8 cellular contexts compared by ENCODE assay signal in the genomic region with DNA sequence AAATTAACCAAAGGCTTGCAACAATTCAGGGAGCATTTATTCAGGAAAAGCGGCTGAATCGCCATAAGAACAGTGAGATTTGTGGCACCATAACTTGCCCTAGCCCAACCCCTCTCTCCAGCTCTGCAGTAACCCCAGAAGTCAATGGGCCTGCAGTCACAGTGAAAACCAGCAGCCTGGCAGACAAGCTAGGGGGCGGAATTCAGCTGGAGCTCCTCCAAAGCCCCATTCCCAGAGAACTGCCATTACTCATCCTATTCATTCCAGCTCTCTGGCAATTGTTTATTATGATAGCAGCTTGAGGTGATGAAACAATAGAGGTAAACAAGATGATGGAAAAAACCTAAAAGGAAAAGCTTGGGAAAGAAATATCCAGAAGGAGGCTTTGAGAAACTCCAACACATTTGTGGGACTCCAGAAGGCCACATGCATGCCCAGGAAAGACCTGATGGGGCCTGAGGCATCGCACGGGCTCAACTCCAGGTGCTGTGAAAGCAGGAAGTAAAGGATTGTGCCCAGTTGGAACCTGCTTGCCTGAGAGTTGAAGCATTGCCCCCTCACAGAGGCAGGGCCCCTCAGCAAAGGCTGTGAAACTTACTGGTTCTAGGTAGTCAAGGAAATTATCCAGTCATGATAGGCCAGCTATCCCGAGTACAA.
A peak's percentile ranks its signal among the peaks of the same experiment; 100 is the strongest.
DNase-seq lines count a peak whose midpoint lies in the region; ATAC-seq and TF ChIP-seq lines count a peak whose summit lies in the region.

No MANE protein-coding gene starts in this region.

- in situ Hi-C loops in SK-MEL-5 (cut with HindIII; ENCODE audit: low pct_unique_long_range_greater_than_20kb, low sequenced_read_pairs): no loop called here

- DNase-seq in ELF-1 (ENCODE audit: low read depth, low spot score): peak; percentile 33
- peak; percentile 54 for DNase-seq in SK-MEL-5 (ENCODE audit: low read depth, low spot score)
- peak; percentile 97 for DNase-seq in fibroblast of mammary gland (ENCODE audit: low read depth)
- DNase-seq in putamen (ENCODE audit: low spot score): peak; percentile 77
- DNase-seq in T-helper 2 cell: no peak
- no peak for DNase-seq in GM10266 (ENCODE audit: extremely low spot score)
- DNase-seq in DMS53 (lab: John Stamatoyannopoulos, UW): no peak

- ATAC-seq in HG02973 (IDR thresholded peaks at IDR 0.05; ENCODE audit: unreplicated experiment): no peak

- H3K4me3 ChIP-seq in fibroblast of mammary gland (ENCODE audit: control insufficient read depth, low read depth, low read length): no peak overlapping the region

- peak; percentile 62 for TF ChIP-seq CTCF in fibroblast of mammary gland (conservative IDR thresholded peaks at IDR 0.05; ENCODE audit: control insufficient read depth, insufficient read depth, low read depth, low read length)
- TF ChIP-seq CTCF in GM10266 (IDR thresholded peaks at IDR 0.05; ENCODE audit: control insufficient read depth, insufficient read depth, low read depth, missing control alignments): no peak

Comparison
In these comparisons a context has a peak if more than half of its experiments do, and no peak if none do; other contexts are left out.
1. DNase-seq: peak in ELF-1 (single experiment), SK-MEL-5 (single experiment), fibroblast of mammary gland (single experiment) and putamen (single experiment); none in T-helper 2 cell (0 of 5), GM10266 (single experiment) and DMS53 (single experiment).